In the genomic region with DNA sequence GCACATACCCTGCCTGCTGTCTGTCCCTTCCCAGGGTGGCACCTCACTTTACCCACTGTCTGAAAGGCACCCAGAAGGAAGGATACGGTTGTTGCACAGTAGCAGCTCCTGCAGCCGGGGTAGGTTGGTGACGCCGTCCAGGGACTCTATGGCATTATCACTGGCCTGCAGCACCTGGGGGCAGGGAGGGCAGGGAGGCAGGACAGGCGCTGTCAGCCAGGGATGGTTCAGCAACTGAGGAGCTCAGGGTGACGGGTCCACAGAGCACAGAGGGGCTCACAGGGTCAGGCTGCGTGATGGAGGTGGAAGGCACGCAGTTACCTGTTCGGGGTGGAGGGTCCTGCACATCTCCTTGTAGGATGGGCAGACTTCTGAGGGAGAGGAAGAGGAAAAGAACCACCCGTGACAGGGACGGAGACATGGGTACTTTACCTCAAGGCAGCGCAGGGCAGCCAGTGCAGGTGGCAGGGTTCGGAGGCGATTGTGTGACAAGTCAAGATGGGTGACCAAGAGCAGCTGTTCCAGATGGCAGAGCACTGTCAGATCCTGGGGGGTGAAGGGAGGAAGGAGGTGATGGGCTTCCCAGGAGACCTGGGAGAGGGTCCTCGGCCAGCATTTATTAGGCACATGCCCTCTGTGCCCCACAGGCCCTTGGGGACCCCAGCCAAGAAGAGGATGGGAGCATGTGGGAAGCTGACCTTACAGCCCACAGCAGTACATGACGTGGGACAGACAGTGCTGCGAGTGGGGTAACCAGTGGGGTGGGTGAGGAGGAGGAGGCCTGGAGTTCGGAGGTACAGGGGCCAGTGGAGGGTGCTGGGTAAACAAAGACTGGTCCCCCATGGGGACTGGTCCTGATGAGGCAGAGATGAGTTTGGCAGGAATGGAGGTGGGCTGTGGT, we compare ENCODE assay signal across 16 cellular contexts.
"Had no signal": no experiment of that assay in that cellular context is flagged by ENCODE, and none has a peak within 500 bp of the region (broad histone marks: within the 10 kb centered on the region; RNA-seq: fewer than 3 reads in every experiment).

No MANE protein-coding gene starts in this region.

- H3K4me3 ChIP-seq: coronary artery, ovary had no signal

- ATAC-seq: left lobe of liver, SK-N-SH treated with all-trans-retinoic acid at 6 μM for 48 hours had no signal

- H3K27ac Mint-ChIP-seq: activated B cell treated with CpG ODN at 0.5 μM for 24 hours; activated CD4-positive, alpha-beta T cell treated with anti-CD3 and anti-CD28 coated beads, Interleukin-2, amount 10 ng/mL, durations not matched to agents 7 days and 5 days; stimulated activated naive CD8-positive, alpha-beta T cell treated with anti-CD3 and anti-CD28 coated beads, Interleukin-15, Interleukin-2, amounts not matched to agents 100 ng/mL and 50 ng/mL, for 24 hours; T-helper 1 cell treated with Interleukin-12 subunit alpha and Interleukin-12 subunit beta and Interleukin-4 antibody, amounts not matched to agents 30 μg/mL and 1 μg/mL, for 36 hours had no signal

- H3K27me3 ChIP-seq: ovary had no signal

- H3K9me3 Mint-ChIP-seq: activated B cell treated with CpG ODN at 0.5 μM for 24 hours; activated CD4-positive, alpha-beta T cell treated with anti-CD3 and anti-CD28 coated beads, Interleukin-2, amount 10 ng/mL, durations not matched to agents 7 days and 5 days; nephron; stimulated activated naive CD8-positive, alpha-beta T cell treated with anti-CD3 and anti-CD28 coated beads, Interleukin-15, Interleukin-2, amounts not matched to agents 100 ng/mL and 50 ng/mL, for 24 hours; T-helper 1 cell treated with Interleukin-12 subunit alpha and Interleukin-12 subunit beta and Interleukin-4 antibody, amounts not matched to agents 30 μg/mL and 1 μg/mL, for 36 hours had no signal

- DNase-seq: activated B cell treated with CpG ODN at 0.5 μM for 24 hours; activated CD4-positive, alpha-beta T cell treated with anti-CD3 and anti-CD28 coated beads, Interleukin-2, amount 10 ng/mL, durations not matched to agents 7 days and 5 days; activated CD8-positive, alpha-beta memory T cell treated with anti-CD3 and anti-CD28 coated beads for 24 hours; activated effector memory CD4-positive, alpha-beta T cell treated with Interleukin-2 at 50 U/mL for 16 hours; caudate nucleus; effector CD8-positive, alpha-beta T cell; erythroblast; glutamatergic neuron; ovary; stimulated activated CD4-positive, alpha-beta T cell treated with anti-CD3 and anti-CD28 coated beads, Interleukin-12 subunit alpha, Interleukin-12 subunit beta, amount 100 ng/mL, for 4 hours had no signal

- H3K27me3 Mint-ChIP-seq: activated B cell treated with CpG ODN at 0.5 μM for 24 hours; activated CD4-positive, alpha-beta T cell treated with anti-CD3 and anti-CD28 coated beads, Interleukin-2, amount 10 ng/mL, durations not matched to agents 7 days and 5 days; stimulated activated naive CD8-positive, alpha-beta T cell treated with anti-CD3 and anti-CD28 coated beads, Interleukin-15, Interleukin-2, amounts not matched to agents 100 ng/mL and 50 ng/mL, for 24 hours had no signal

- H3K9me3 ChIP-seq: ovary had no signal

- H3K36me3 ChIP-seq: ovary had no signal

- H3K27ac ChIP-seq: coronary artery, ovary had no signal

- H3K4me3 Mint-ChIP-seq: activated B cell treated with CpG ODN at 0.5 μM for 24 hours; activated CD4-positive, alpha-beta T cell treated with anti-CD3 and anti-CD28 coated beads, Interleukin-2, amount 10 ng/mL, durations not matched to agents 7 days and 5 days; stimulated activated naive CD8-positive, alpha-beta T cell treated with anti-CD3 and anti-CD28 coated beads, Interleukin-15, Interleukin-2, amounts not matched to agents 100 ng/mL and 50 ng/mL, for 24 hours; T-helper 1 cell treated with Interleukin-12 subunit alpha and Interleukin-12 subunit beta and Interleukin-4 antibody, amounts not matched to agents 30 μg/mL and 1 μg/mL, for 36 hours had no signal
